In genomic region chr13:41587490-41587889, GRCh38 we compare ENCODE assay signal across 13 cellular contexts.
DNase-seq lines count a peak whose midpoint lies in the region; ATAC-seq and TF ChIP-seq lines count a peak whose summit lies in the region.
"Had no signal": no experiment of that assay in that cellular context is flagged by ENCODE, and none has a peak within 500 bp of the region (broad histone marks: within the 10 kb centered on the region; RNA-seq: fewer than 3 reads in every experiment).

No MANE protein-coding gene starts in this region.

- POLR2A ChIA-PET in SK-N-SH (lab: Yijun Ruan, JAX) (no interaction called here), HCT116 (lab: Charles Lee) (no interaction called here)

- peaks cover 5% of the 10 kb centered on the region for H3K4me1 Mint-ChIP-seq in activated T-helper 17 cell treated with anti-CD3 and anti-CD28 coated beads, Interleukin-2, amount 50 U/mL, for 72 hours
- H3K4me1 Mint-ChIP-seq in neural crest cell = no peaks in the 10 kb centered on the region

- RAD21 ChIA-PET in HCT116 (lab: Charles Lee; ENCODE audit: low non-redundant PET in 1 of 2, low total read pairs in 2 of 2, uncharacterized antibody in 2 of 2, unreplicated experiment in 2 of 2) = no interaction called here

- H3K27ac ChIP-seq in SK-N-SH (ENCODE audit: low read depth in 2 of 2, low read length in 1 of 2) (no peak overlapping the region), HCT116 (ENCODE audit: low read depth, low read length) (no peak overlapping the region)
- H3K27ac ChIP-seq: colonic mucosa, left lung had no signal

- TF ChIP-seq POLR2A in HCT116 (IDR thresholded peaks at IDR 0.05; ENCODE audit: borderline replicate concordance, extremely low read depth, insufficient read depth, insufficient read length) = no peak

- peaks cover 3 to 6% of the 10 kb centered on the region in 2 experiments for H3K36me3 ChIP-seq in SK-N-SH (replicated peaks in 1 of 2; ENCODE audit: control insufficient read depth in 1 of 2, insufficient read depth in 2 of 2, low read length in 1 of 2)
- H3K36me3 ChIP-seq in HCT116 (ENCODE audit: control insufficient read depth in 1 of 2, insufficient read depth in 2 of 2, low read length in 2 of 2) = no peaks in the 10 kb centered on the region; a peak in 1 of 4 replicates
- H3K36me3 ChIP-seq: colonic mucosa had no signal

- H3K27ac Mint-ChIP-seq in activated T-helper 17 cell treated with anti-CD3 and anti-CD28 coated beads, Interleukin-2, amount 50 U/mL, for 72 hours = peak overlapping the region; percentile 38
- H3K27ac Mint-ChIP-seq in neural crest cell (ENCODE audit: unreplicated experiment) = peak overlapping the region; percentile 30

- no peak for TF ChIP-seq EP300 in SK-N-SH (IDR thresholded peaks at IDR 0.05; ENCODE audit: borderline replicate concordance in 1 of 2, low read depth in 1 of 2, low read length in 1 of 2)

- H3K27me3 ChIP-seq in SK-N-SH (ENCODE audit: insufficient read depth) (no peaks in the 10 kb centered on the region), HCT116 (ENCODE audit: insufficient read depth, low read length) (no peaks in the 10 kb centered on the region)
- H3K27me3 ChIP-seq: colonic mucosa, left lung had no signal

- no peak overlapping the region for H3K4me3 Mint-ChIP-seq in activated T-helper 17 cell treated with anti-CD3 and anti-CD28 coated beads, Interleukin-2, amount 50 U/mL, for 72 hours
- H3K4me3 Mint-ChIP-seq in neural crest cell = no peak overlapping the region

- CTCF ChIA-PET in SK-N-SH (lab: Yijun Ruan, JAX) (interaction anchor here (2.3 kb wide), 1 partner anchor 8 kb away, joined by 6 read pairs; no protein-coding TSS in a partner anchor), HCT116 (lab: Charles Lee) (no interaction called here)

- no peaks in the 10 kb centered on the region for H3K9me3 ChIP-seq in SK-N-SH
- H3K9me3 ChIP-seq in HCT116 (ENCODE audit: control insufficient read depth in 1 of 2, insufficient read depth in 1 of 2, low read depth in 1 of 2, low read length in 2 of 2) = no peaks in the 10 kb centered on the region
- H3K9me3 ChIP-seq: colonic mucosa, left lung had no signal

- 94% methylated on average over 9 of the region's 9 CpGs for WGBS in SK-N-SH (ENCODE audit: low lambda C conversion rate)

- H3K9me3 Mint-ChIP-seq in activated T-helper 17 cell treated with anti-CD3 and anti-CD28 coated beads, Interleukin-2, amount 50 U/mL, for 72 hours = no peaks in the 10 kb centered on the region
- peaks cover 6% of the 10 kb centered on the region for H3K9me3 Mint-ChIP-seq in neural crest cell

- ATAC-seq in SK-N-SH treated with all-trans-retinoic acid at 6 μM for 48 hours (no peak; the same call in 2 of the 3 replicates), HCT116 (peak; percentile 84), HG02970 (IDR thresholded peaks at IDR 0.05; ENCODE audit: low FRiP score, unreplicated experiment) (no peak)
- ATAC-seq in activated T-helper 17 cell treated with anti-CD3 and anti-CD28 coated beads, Interleukin-2, amount 50 U/mL, for 72 hours (replicated peaks) = no peak
- ATAC-seq: left lung had no signal

- H3K79me2 ChIP-seq in SK-N-SH (ENCODE audit: insufficient read depth) = no peaks in the 10 kb centered on the region
- no peaks in the 10 kb centered on the region for H3K79me2 ChIP-seq in HCT116 (ENCODE audit: insufficient read depth, low read length)

- no peak overlapping the region for H3K4me2 ChIP-seq in SK-N-SH
- H3K4me2 ChIP-seq in HCT116 (ENCODE audit: low read length) = no peak overlapping the region

- H3F3A ChIP-seq in SK-N-SH (replicated peaks; ENCODE audit: insufficient read depth) = peaks cover 4% of the 10 kb centered on the region

- TF ChIP-seq RAD21 in SK-N-SH (IDR thresholded peaks at IDR 0.05; ENCODE audit: low read length) (no peak), HCT116 (IDR thresholded peaks at IDR 0.05; ENCODE audit: low read depth) (no peak)

- H3K9me2 ChIP-seq in SK-N-SH (no peaks in the 10 kb centered on the region), HCT116 (ENCODE audit: insufficient read depth) (no peaks in the 10 kb centered on the region)

- no peak for DNase-seq in SK-N-SH
- no peak for DNase-seq in HCT116 (ENCODE audit: low read depth, low spot score)
- DNase-seq in neural crest cell (ENCODE audit: low read depth, low spot score) = no peak
- DNase-seq in NCI-H774 (lab: John Stamatoyannopoulos, UW) = no peak
- DNase-seq in pons (ENCODE audit: low spot score) = no peak
- DNase-seq: colonic mucosa, left lung, NCI-H510A, SW 1271, trophoblast cell had no signal

- TF ChIP-seq CTCF in SK-N-SH (IDR thresholded peaks at IDR 0.05) = peak; percentile 13; the same call in 1 of the 2 replicates
- TF ChIP-seq CTCF in HCT116 (IDR thresholded peaks at IDR 0.05 in 2 of 3, conservative IDR thresholded peaks at IDR 0.05 in 1 of 3; ENCODE audit: borderline replicate concordance in 1 of 3, insufficient read depth in 1 of 3, low read depth in 2 of 3, low read length in 2 of 3) = peak in 2 of 3 experiments; percentile 41 to 42; a peak in 4 of 6 replicates
- TF ChIP-seq CTCF in neural crest cell (conservative IDR thresholded peaks at IDR 0.05) = peak; percentile 26

- no TSS peak for BruUV-seq in HCT116 (replicated peaks; lab: Mats Ljungman, UMichigan)

- no peaks in the 10 kb centered on the region for H3K4me1 ChIP-seq in SK-N-SH (ENCODE audit: control insufficient read depth in 1 of 2, insufficient read depth in 2 of 2, low read depth in 1 of 2, low read length in 1 of 2)
- H3K4me1 ChIP-seq in HCT116 (ENCODE audit: control insufficient read depth in 1 of 2, insufficient read depth in 2 of 2, low read length in 2 of 2) = peaks cover 5 to 26% of the 10 kb centered on the region in 2 experiments; a peak in 3 of 4 replicates
- H3K4me1 ChIP-seq: colonic mucosa, left lung had no signal

- intact Hi-C loops in HCT116 (cut with micrococcal nuclease) = no loop called here

- H2AFZ ChIP-seq in SK-N-SH (ENCODE audit: low read depth) (no peak overlapping the region), HCT116 (ENCODE audit: low read depth, low read length, poor library complexity, severe bottlenecking) (no peak overlapping the region)

- no peaks in the 10 kb centered on the region for H3K27me3 Mint-ChIP-seq in activated T-helper 17 cell treated with anti-CD3 and anti-CD28 coated beads, Interleukin-2, amount 50 U/mL, for 72 hours
- H3K27me3 Mint-ChIP-seq in neural crest cell (ENCODE audit: low read depth) = no peaks in the 10 kb centered on the region

- H3K9ac ChIP-seq in SK-N-SH (no peak overlapping the region), HCT116 (ENCODE audit: low read length) (no peak overlapping the region)

- H3K36me3 Mint-ChIP-seq in activated T-helper 17 cell treated with anti-CD3 and anti-CD28 coated beads, Interleukin-2, amount 50 U/mL, for 72 hours (ENCODE audit: low read depth) = peaks cover 29% of the 10 kb centered on the region
- peaks cover 38% of the 10 kb centered on the region for H3K36me3 Mint-ChIP-seq in neural crest cell (ENCODE audit: low read depth)

- H3K4me3 ChIP-seq in SK-N-SH (ENCODE audit: low read depth in 2 of 2, low read length in 1 of 2) (no peak overlapping the region), HCT116 (replicated peaks in 1 of 2; ENCODE audit: low read depth in 1 of 2, low read length in 2 of 2) (no peak overlapping the region)
- H3K4me3 ChIP-seq: colonic mucosa, left lung had no signal

- H4K20me1 ChIP-seq in SK-N-SH (ENCODE audit: insufficient read depth) = no peaks in the 10 kb centered on the region
- no peaks in the 10 kb centered on the region for H4K20me1 ChIP-seq in HCT116 (ENCODE audit: insufficient read depth)

TF ChIP-seq in SK-N-SH, 30 proteins besides CTCF, POLR2A, EP300 and RAD21 (continues in another document):
- TF ChIP-seq FOSL2 (IDR thresholded peaks at IDR 0.05; ENCODE audit: borderline replicate concordance, low read depth) (no peak), YY1 (IDR thresholded peaks at IDR 0.05; ENCODE audit: low read depth) (no peak), USF1 (IDR thresholded peaks at IDR 0.05; ENCODE audit: borderline replicate concordance, low read depth) (no peak), MEF2A (IDR thresholded peaks at IDR 0.05; ENCODE audit: borderline replicate concordance, low read depth) (no peak), TEAD4 (IDR thresholded peaks at IDR 0.05; ENCODE audit: borderline replicate concordance, insufficient read depth) (no peak)

TF ChIP-seq in SK-N-SH treated with all-trans-retinoic acid at 6 μM for 48 hours, 23 proteins besides CTCF, POLR2A, EP300 and RAD21 (continues in another document):
- TF ChIP-seq TOX (CRISPR knock-in tag; IDR thresholded peaks at IDR 0.05; ENCODE audit: borderline replicate concordance) (no peak), ZFP30 (CRISPR knock-in tag; IDR thresholded peaks at IDR 0.05) (no peak), PATZ1 (CRISPR knock-in tag; IDR thresholded peaks at IDR 0.05; ENCODE audit: borderline replicate concordance) (no peak)

TF ChIP-seq in HCT116, 20 proteins besides CTCF, POLR2A, EP300 and RAD21:
- TF ChIP-seq EZH2phosphoT487 (IDR thresholded peaks at IDR 0.05; ENCODE audit: borderline replicate concordance) (no peak), TCF7L2 (IDR thresholded peaks at IDR 0.05; ENCODE audit: borderline replicate concordance, extremely low read depth, insufficient read depth, insufficient read length) (no peak), YY1 (IDR thresholded peaks at IDR 0.05; ENCODE audit: extremely low read depth, insufficient replicate concordance, low read depth, low read length) (no peak), SRF (IDR thresholded peaks at IDR 0.05; ENCODE audit: low read depth) (no peak), ZNF274 (IDR thresholded peaks at IDR 0.05; ENCODE audit: low read depth, low read length) (no peak), SIN3A (IDR thresholded peaks at IDR 0.05; ENCODE audit: low read depth) (no peak), MAX (IDR thresholded peaks at IDR 0.05) (no peak)
